Comparison of ENCODE assay signal across 1 cellular context in the genomic region with DNA sequence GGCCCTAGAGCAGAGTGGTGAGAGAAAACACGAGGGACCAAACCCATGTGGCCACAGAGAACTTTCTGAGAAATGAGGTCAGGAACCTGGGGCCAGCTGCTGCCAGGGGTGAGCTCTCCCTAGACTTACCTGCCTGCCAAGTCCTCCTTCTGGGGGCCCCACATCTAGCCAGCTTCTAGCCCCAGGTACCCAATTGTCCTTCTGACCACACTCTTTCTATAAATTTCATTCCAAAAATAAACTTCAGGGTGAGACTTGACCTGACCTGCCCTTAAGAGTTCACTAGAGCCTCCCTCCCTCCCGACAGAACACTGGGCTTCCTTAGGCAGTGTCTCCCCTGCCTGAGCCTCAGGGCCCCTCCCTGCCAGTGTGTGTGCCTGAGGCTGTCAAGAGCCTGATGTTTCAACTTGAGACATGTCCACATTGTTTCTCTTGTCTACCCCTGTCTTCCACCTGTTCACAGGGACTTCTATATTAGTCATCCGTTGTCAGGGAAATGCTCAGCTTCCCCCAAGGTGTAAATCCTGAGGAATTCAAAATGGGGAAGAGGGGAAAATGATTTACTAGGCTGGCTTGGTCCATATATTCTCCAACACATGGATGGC.
TF ChIP-seq lines count a peak whose summit lies in the region.

No MANE protein-coding gene starts in this region.

TF ChIP-seq in H1, 55 proteins besides CTCF, POLR2A, EP300 and RAD21 (continued from another document):
- TF ChIP-seq, protein P1, sequence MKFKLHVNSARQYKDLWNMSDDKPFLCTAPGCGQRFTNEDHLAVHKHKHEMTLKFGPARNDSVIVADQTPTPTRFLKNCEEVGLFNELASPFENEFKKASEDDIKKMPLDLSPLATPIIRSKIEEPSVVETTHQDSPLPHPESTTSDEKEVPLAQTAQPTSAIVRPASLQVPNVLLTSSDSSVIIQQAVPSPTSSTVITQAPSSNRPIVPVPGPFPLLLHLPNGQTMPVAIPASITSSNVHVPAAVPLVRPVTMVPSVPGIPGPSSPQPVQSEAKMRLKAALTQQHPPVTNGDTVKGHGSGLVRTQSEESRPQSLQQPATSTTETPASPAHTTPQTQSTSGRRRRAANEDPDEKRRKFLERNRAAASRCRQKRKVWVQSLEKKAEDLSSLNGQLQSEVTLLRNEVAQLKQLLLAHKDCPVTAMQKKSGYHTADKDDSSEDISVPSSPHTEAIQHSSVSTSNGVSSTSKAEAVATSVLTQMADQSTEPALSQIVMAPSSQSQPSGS (IDR thresholded peaks at IDR 0.05; ENCODE audit: low read length): no peak
- TF ChIP-seq SAP30 (IDR thresholded peaks at IDR 0.05; ENCODE audit: insufficient read depth, insufficient replicate concordance, low read length) (no peak), CBX8 (IDR thresholded peaks at IDR 0.05; ENCODE audit: borderline replicate concordance, low read depth, low read length) (no peak), HDAC6 (IDR thresholded peaks at IDR 0.05; ENCODE audit: low read depth, low read length) (no peak), RFX5 (IDR thresholded peaks at IDR 0.05; ENCODE audit: borderline replicate concordance, low read depth, low read length) (0 out of 2 replicates have a peak, but pooled peaks have one; percentile 18), EZH2 (IDR thresholded peaks at IDR 0.05; ENCODE audit: low read depth, low read length, severe bottlenecking) (no peak)
